29 cellular contexts compared by ENCODE assay signal in genomic region chr5:160605266-160605665, GRCh38.
A peak's percentile ranks its signal among the peaks of the same experiment; 100 is the strongest.
DNase-seq lines count a peak whose midpoint lies in the region; ATAC-seq and TF ChIP-seq lines count a peak whose summit lies in the region.
"Had no signal": no experiment of that assay in that cellular context is flagged by ENCODE, and none has a peak within 500 bp of the region (broad histone marks: within the 10 kb centered on the region; RNA-seq: fewer than 3 reads in every experiment).

No MANE protein-coding gene starts in this region.

- H2AFZ ChIP-seq in SK-N-SH (ENCODE audit: low read depth): no peak overlapping the region

- no peak for TF ChIP-seq POLR2A in sigmoid colon (IDR thresholded peaks at IDR 0.05)

- H3K27ac ChIP-seq in sigmoid colon (no peak overlapping the region), SK-N-SH (ENCODE audit: low read depth in 2 of 2, low read length in 1 of 2) (no peak overlapping the region)
- H3K27ac ChIP-seq: pancreas, SK-N-MC had no signal

- DNase-seq in GM13977 (ENCODE audit: low spot score) (peak; percentile 19), astrocyte of the hippocampus (ENCODE audit: low read depth, low spot score) (peak; percentile 47), mesenteric fat pad (ENCODE audit: low spot score) (no peak), sigmoid colon (no peak), SK-N-SH (no peak), NCI-H1105 (lab: John Stamatoyannopoulos, UW) (no peak)
- DNase-seq: activated CD4-positive, alpha-beta T cell treated with anti-CD3 and anti-CD28 coated beads, Interleukin-2, amount 50 U/mL, for 4 hours; activated CD8-positive, alpha-beta memory T cell treated with anti-CD3 and anti-CD28 coated beads, Interleukin-2, amount 10 ng/mL, durations not matched to agents 7 days and 5 days; activated gamma-delta T cell treated with Interleukin-2 at 50 U/mL for 16 hours; activated T-cell treated with anti-CD3 and anti-CD28 coated beads, Interleukin-2, amount 50 U/mL, for 4 hours; CD4-positive, alpha-beta T cell; DMS79 treated with DMSO at 0.1 percent for 48 hours; endodermal cell; GF-D8; KG1; mesenchymal stem cell; MG63; NCI-H1930; NCI-H524; NK-92 treated with Interleukin-12 subunit alpha and Interleukin-12 subunit beta, amount 100 ng/mL, for 24 hours; pancreas; small intestine; stimulated activated naive CD4-positive, alpha-beta T cell had no signal

- H3K4me3 ChIP-seq in sigmoid colon (no peak overlapping the region), SK-N-SH (ENCODE audit: low read depth in 2 of 2, low read length in 1 of 2) (no peak overlapping the region)
- H3K4me3 ChIP-seq: MG63, pancreas, SK-N-MC had no signal

- no peaks in the 10 kb centered on the region for H3F3A ChIP-seq in SK-N-SH (replicated peaks; ENCODE audit: insufficient read depth)

- ATAC-seq in GM18870 (IDR thresholded peaks at IDR 0.05; ENCODE audit: unreplicated experiment) (peak; percentile 63), HG02852 (IDR thresholded peaks at IDR 0.05; ENCODE audit: unreplicated experiment) (peak; percentile 78)
- ATAC-seq: activated CD4-positive, CD25-positive, alpha-beta regulatory T cell treated with anti-CD3 and anti-CD28 coated beads, Interleukin-2, amount 50 U/mL, for 24 hours; activated CD8-positive, alpha-beta memory T cell treated with anti-CD3 and anti-CD28 coated beads, Interleukin-2, amount 10 ng/mL, durations not matched to agents 7 days and 5 days; activated T-cell treated with anti-CD3 and anti-CD28 coated beads, Interleukin-2, amount 50 U/mL, for 4 hours; HCT116; left lobe of liver had no signal

- no peaks in the 10 kb centered on the region for H3K9me2 ChIP-seq in SK-N-SH

- WGBS in sigmoid colon, 2 donors: 65 to 80% methylated on average over 2 of the region's 2 CpGs
- WGBS in SK-N-SH (ENCODE audit: low lambda C conversion rate): 0% methylated on average over 2 of the region's 2 CpGs

- H3K4me1 ChIP-seq in sigmoid colon: no peaks in the 10 kb centered on the region
- H3K4me1 ChIP-seq in SK-N-SH (ENCODE audit: control insufficient read depth in 1 of 2, insufficient read depth in 2 of 2, low read depth in 1 of 2, low read length in 1 of 2): no peaks in the 10 kb centered on the region
- H3K4me1 ChIP-seq: pancreas had no signal

- TF ChIP-seq CTCF in GM13977 (IDR thresholded peaks at IDR 0.05; ENCODE audit: extremely low read depth, insufficient read depth, missing control alignments) (no peak), sigmoid colon (IDR thresholded peaks at IDR 0.05) (no peak), SK-N-SH (IDR thresholded peaks at IDR 0.05) (no peak)

- H3K36me3 ChIP-seq in sigmoid colon (no peaks in the 10 kb centered on the region), SK-N-SH (replicated peaks in 1 of 2; ENCODE audit: control insufficient read depth in 1 of 2, insufficient read depth in 2 of 2, low read length in 1 of 2) (no peaks in the 10 kb centered on the region)
- H3K36me3 ChIP-seq: MG63, pancreas had no signal

- POLR2A ChIA-PET in SK-N-SH (lab: Yijun Ruan, JAX): no interaction called here

- no peaks in the 10 kb centered on the region for H3K79me2 ChIP-seq in SK-N-SH (ENCODE audit: insufficient read depth)

- H3K4me2 ChIP-seq in SK-N-SH: no peak overlapping the region

- no peak for TF ChIP-seq EP300 in sigmoid colon (IDR thresholded peaks at IDR 0.05)
- TF ChIP-seq EP300 in SK-N-SH (IDR thresholded peaks at IDR 0.05; ENCODE audit: borderline replicate concordance in 1 of 2, low read depth in 1 of 2, low read length in 1 of 2): no peak

- intact Hi-C loops in sigmoid colon (cut with DNase I): no loop called here

- no peaks in the 10 kb centered on the region for H4K20me1 ChIP-seq in SK-N-SH (ENCODE audit: insufficient read depth)

- no peak overlapping the region for H3K9ac ChIP-seq in SK-N-SH

- H3K27me3 ChIP-seq in sigmoid colon: peaks cover 0 to 3% (median 0%) of the 10 kb centered on the region in 3 donors
- H3K27me3 ChIP-seq in SK-N-SH (ENCODE audit: insufficient read depth): no peaks in the 10 kb centered on the region
- H3K27me3 ChIP-seq: MG63, pancreas had no signal

- H3K9me3 ChIP-seq in sigmoid colon (peaks cover 0 to 3% (median 0%) of the 10 kb centered on the region in 4 donors), SK-N-SH (no peaks in the 10 kb centered on the region)
- H3K9me3 ChIP-seq: MG63, pancreas had no signal

- in situ Hi-C loops in GM13977 (cut with MboI; ENCODE audit: low pct_unique_long_range_greater_than_20kb, low sequenced_read_pairs, unreplicated experiment): no loop called here

- no peak for TF ChIP-seq RAD21 in SK-N-SH (IDR thresholded peaks at IDR 0.05; ENCODE audit: low read length)

- CTCF ChIA-PET in SK-N-SH (lab: Yijun Ruan, JAX): no interaction called here

TF ChIP-seq in SK-N-SH, 30 proteins besides CTCF, POLR2A, EP300 and RAD21:
- TF ChIP-seq RFX5 (IDR thresholded peaks at IDR 0.05; ENCODE audit: low read length): no peak
- no peak for TF ChIP-seq USF2 (IDR thresholded peaks at IDR 0.05; ENCODE audit: borderline replicate concordance, low read depth, low read length)
- TF ChIP-seq FOXM1 (IDR thresholded peaks at IDR 0.05; ENCODE audit: low read depth): no peak
- TF ChIP-seq ELF1 (IDR thresholded peaks at IDR 0.05): no peak
- no peak for TF ChIP-seq POLR2AphosphoS5 (IDR thresholded peaks at IDR 0.05; ENCODE audit: low read depth, low read length)
- no peak for TF ChIP-seq NRF1 (IDR thresholded peaks at IDR 0.05; ENCODE audit: low read depth, low read length)
- TF ChIP-seq JUND (IDR thresholded peaks at IDR 0.05): no peak
- no peak for TF ChIP-seq TCF12 (IDR thresholded peaks at IDR 0.05)
- TF ChIP-seq TAF1 (IDR thresholded peaks at IDR 0.05; ENCODE audit: borderline replicate concordance, low read depth, low read length): no peak
- TF ChIP-seq MAX (IDR thresholded peaks at IDR 0.05; ENCODE audit: low read depth): no peak
- no peak for TF ChIP-seq CHD2 (IDR thresholded peaks at IDR 0.05; ENCODE audit: low read length, partially characterized antibody)
- TF ChIP-seq IRF3 (IDR thresholded peaks at IDR 0.05; ENCODE audit: low read depth, low read length): no peak
- no peak for TF ChIP-seq TEAD4 (IDR thresholded peaks at IDR 0.05; ENCODE audit: borderline replicate concordance, insufficient read depth)
- no peak for TF ChIP-seq MEF2A (IDR thresholded peaks at IDR 0.05; ENCODE audit: borderline replicate concordance, low read depth)
- TF ChIP-seq FOSL2 (IDR thresholded peaks at IDR 0.05; ENCODE audit: borderline replicate concordance, low read depth): no peak
- no peak for TF ChIP-seq EZH2phosphoT487 (IDR thresholded peaks at IDR 0.05; ENCODE audit: borderline replicate concordance, low read depth)

Comparison
In these comparisons a context has a peak if more than half of its experiments do, and no peak if none do; other contexts are left out.
1. DNase-seq: peak in GM13977 (single experiment) and astrocyte of the hippocampus (single experiment); none in mesenteric fat pad (single experiment), sigmoid colon (single experiment), SK-N-SH (single experiment) and NCI-H1105 (single experiment).